ENCODE assay signal across 15 cellular contexts in the genomic region with DNA sequence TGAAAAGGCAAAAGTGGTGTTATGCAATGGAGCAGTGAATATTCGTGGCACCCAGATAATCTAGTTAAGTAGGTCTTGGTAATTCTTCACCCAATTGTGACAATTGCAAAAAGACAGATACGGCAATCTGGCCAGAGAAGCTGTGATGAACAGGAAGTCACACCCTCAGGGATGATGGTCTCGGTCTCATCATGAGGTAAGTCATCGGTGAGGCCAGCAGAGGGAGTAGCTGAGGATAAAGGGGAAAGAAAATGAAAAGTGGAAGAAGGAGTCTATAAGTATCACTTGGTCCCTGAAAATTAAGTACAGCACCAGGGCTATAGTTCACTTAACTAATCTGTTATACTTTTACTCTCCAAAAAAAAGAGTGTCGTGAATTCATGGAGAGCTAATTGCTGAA.
A peak's percentile ranks its signal among the peaks of the same experiment; 100 is the strongest.
DNase-seq lines count a peak whose midpoint lies in the region; ATAC-seq and TF ChIP-seq lines count a peak whose summit lies in the region.
"Had no signal": no experiment of that assay in that cellular context is flagged by ENCODE, and none has a peak within 500 bp of the region (broad histone marks: within the 10 kb centered on the region; RNA-seq: fewer than 3 reads in every experiment).

No MANE protein-coding gene starts in this region.

- H3F3A ChIP-seq in OCI-LY1 (ENCODE audit: insufficient read depth, low read length), result no peaks in the 10 kb centered on the region

- no peaks in the 10 kb centered on the region for H3K9me3 ChIP-seq in OCI-LY1 (ENCODE audit: low read length)
- peaks cover 4% of the 10 kb centered on the region for H3K9me3 ChIP-seq in endodermal cell (ENCODE audit: control insufficient read depth, low read length)
- H3K9me3 ChIP-seq: suprapubic skin had no signal

- TF ChIP-seq CTCF in OCI-LY1 (IDR thresholded peaks at IDR 0.05; ENCODE audit: low read length), result peak; percentile 50; the same call in 1 of the 2 replicates
- TF ChIP-seq CTCF in endodermal cell (conservative IDR thresholded peaks at IDR 0.05), result peak; percentile 73

- H3K27ac Mint-ChIP-seq in endodermal cell, result no peak overlapping the region
- H3K27ac Mint-ChIP-seq: CD4-positive, alpha-beta T cell; dendritic cell treated with granulocyte-macrophage colony-stimulating factor and Interleukin-4, amounts not matched to agents 40 ng/mL and 50 ng/mL, for 4 days had no signal

- H3K9ac ChIP-seq in OCI-LY1 (ENCODE audit: low read length), result no peak overlapping the region
- H3K9ac ChIP-seq in endodermal cell (ENCODE audit: extremely low read depth, low read length, poor library complexity, severe bottlenecking), result no peak overlapping the region

- no peak overlapping the region for H3K4me3 ChIP-seq in OCI-LY1 (ENCODE audit: low read depth, low read length, poor library complexity, severe bottlenecking)
- no peak overlapping the region for H3K4me3 ChIP-seq in endodermal cell (ENCODE audit: low read length)
- H3K4me3 ChIP-seq: suprapubic skin had no signal

- DNase-seq in CMK (ENCODE audit: low read depth) (peak; percentile 47), H4 (ENCODE audit: low spot score) (peak; percentile 36), endodermal cell (peak; percentile 75), retina (no peak)
- no peak for DNase-seq in activated CD4-positive, CD25-positive, alpha-beta regulatory T cell (lab: John Stamatoyannopoulos, UW)
- DNase-seq: CD4-positive, alpha-beta T cell; GOT3; kidney glomerular epithelial cell; NCI-H446 had no signal

- no peaks in the 10 kb centered on the region for H3K36me3 Mint-ChIP-seq in endodermal cell (ENCODE audit: low read depth)

- H4K20me1 ChIP-seq in OCI-LY1 (ENCODE audit: insufficient read depth, low read length), result no peaks in the 10 kb centered on the region

- no peaks in the 10 kb centered on the region for H3K9me3 Mint-ChIP-seq in endodermal cell

- WGBS in endodermal cell (ENCODE audit: insufficient coverage in 1 of 2, insufficient read length in 1 of 2), 2 experiments, result 91 to 92% methylated on average over 3 to 5 of the region's 5 CpGs

- H3K4me1 ChIP-seq in OCI-LY1 (ENCODE audit: insufficient read depth, low read length, severe bottlenecking) (no peaks in the 10 kb centered on the region), endodermal cell (ENCODE audit: control insufficient read depth, insufficient read depth, low read length) (peaks cover 5% of the 10 kb centered on the region)
- H3K4me1 ChIP-seq: suprapubic skin had no signal

- no peaks in the 10 kb centered on the region for H3K9me2 ChIP-seq in OCI-LY1 (ENCODE audit: low read depth, low read length)

- ATAC-seq in HG02642 (IDR thresholded peaks at IDR 0.05; ENCODE audit: poor library complexity, unreplicated experiment) (no peak), HG03139 (IDR thresholded peaks at IDR 0.05; ENCODE audit: unreplicated experiment) (no peak)
- ATAC-seq: sciatic nerve had no signal

- H3K36me3 ChIP-seq in OCI-LY1 (ENCODE audit: insufficient read depth, low read length) (no peaks in the 10 kb centered on the region), endodermal cell (ENCODE audit: control insufficient read depth, insufficient read depth, low read length) (no peaks in the 10 kb centered on the region)
- H3K36me3 ChIP-seq: suprapubic skin had no signal

- H2AFZ ChIP-seq in OCI-LY1 (ENCODE audit: low read length), result no peak overlapping the region

- H3K4me1 Mint-ChIP-seq in endodermal cell, result peaks cover 16% of the 10 kb centered on the region

- H3K4me2 ChIP-seq in OCI-LY1 (ENCODE audit: low read length), result no peak overlapping the region

- no peak overlapping the region for H3K4me3 Mint-ChIP-seq in endodermal cell
- H3K4me3 Mint-ChIP-seq: CD4-positive, alpha-beta T cell; dendritic cell treated with granulocyte-macrophage colony-stimulating factor and Interleukin-4, amounts not matched to agents 40 ng/mL and 50 ng/mL, for 4 days had no signal

- no peaks in the 10 kb centered on the region for H3K27me3 ChIP-seq in OCI-LY1 (ENCODE audit: insufficient read depth, low read length)
- H3K27me3 ChIP-seq in endodermal cell (ENCODE audit: control insufficient read depth, insufficient read depth, low read length, poor library complexity, severe bottlenecking), result no peaks in the 10 kb centered on the region
- H3K27me3 ChIP-seq: suprapubic skin had no signal

- H3K79me2 ChIP-seq in OCI-LY1 (ENCODE audit: insufficient read depth, low read length), result no peaks in the 10 kb centered on the region

- no peaks in the 10 kb centered on the region for H3K27me3 Mint-ChIP-seq in endodermal cell (ENCODE audit: insufficient read depth)
- H3K27me3 Mint-ChIP-seq: CD4-positive, alpha-beta T cell; dendritic cell treated with granulocyte-macrophage colony-stimulating factor and Interleukin-4, amounts not matched to agents 40 ng/mL and 50 ng/mL, for 4 days had no signal

- H3K27ac ChIP-seq in OCI-LY1 (ENCODE audit: low read depth, low read length, poor library complexity, severe bottlenecking) (no peak overlapping the region), endodermal cell (ENCODE audit: low read depth, low read length) (no peak overlapping the region)
- H3K27ac ChIP-seq: suprapubic skin had no signal

Comparison
In these comparisons a context has a peak if more than half of its experiments do, and no peak if none do; other contexts are left out.
1. DNase-seq: peak in CMK (single experiment), H4 (single experiment) and endodermal cell (single experiment); none in activated CD4-positive, CD25-positive, alpha-beta regulatory T cell (0 of 4) and retina (single experiment).